ENCODE assay signal across 1 cellular context in the genomic region with DNA sequence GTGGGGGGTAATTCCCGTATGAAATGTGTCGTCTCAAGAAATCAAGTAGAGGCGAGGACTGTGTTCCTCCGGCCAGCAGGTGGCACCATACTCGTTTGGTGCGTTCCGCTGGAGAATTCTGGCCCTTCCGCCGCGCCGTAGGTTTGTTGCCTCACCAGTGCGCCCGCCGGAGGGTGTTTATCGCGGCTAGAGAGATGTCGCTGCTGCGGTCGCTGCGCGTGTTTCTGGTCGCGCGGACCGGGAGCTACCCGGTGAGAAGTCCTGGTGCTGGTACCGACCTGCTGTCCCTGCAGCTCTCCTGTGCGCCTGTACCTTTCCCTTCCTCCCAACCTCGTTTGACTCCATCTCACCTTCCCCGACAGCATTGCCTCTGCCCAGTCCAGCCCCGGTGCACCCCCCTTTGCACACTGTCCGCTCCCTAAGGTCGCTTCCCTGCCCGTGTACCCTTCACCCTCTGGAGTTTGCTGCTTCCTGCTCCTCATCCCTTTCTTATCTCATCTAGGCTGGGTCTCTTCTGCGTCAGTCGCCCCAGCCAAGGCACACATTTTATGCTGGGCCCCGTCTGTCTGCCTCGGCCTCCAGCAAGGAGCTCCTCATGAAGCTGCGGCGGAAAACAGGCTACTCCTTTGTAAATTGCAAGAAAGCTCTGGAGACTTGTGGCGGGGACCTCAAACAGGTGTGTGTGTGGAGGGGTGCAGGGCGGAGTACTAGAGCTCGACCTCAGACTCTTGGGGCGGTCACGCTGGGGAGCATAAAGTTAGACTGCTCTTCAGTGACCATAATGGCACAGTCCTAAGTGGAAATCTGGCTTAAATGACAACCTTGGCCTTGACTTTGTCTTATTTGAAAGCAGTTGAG.
A peak's percentile ranks its signal among the peaks of the same experiment; 100 is the strongest.
TF ChIP-seq lines count a peak whose summit lies in the region.

Gene TSFM, plus strand, starts transcription at position 180 of the 858 bp plus-strand sequence. Its CDS starts 15 bp downstream, at position 195.

TF ChIP-seq in K562, 482 proteins besides CTCF, POLR2A, EP300 and RAD21 (continued from another document and continues in another):
- TF ChIP-seq ZBTB26 (CRISPR knock-in tag; IDR thresholded peaks at IDR 0.05) (no peak), E2F6 (IDR thresholded peaks at IDR 0.05; ENCODE audit: borderline replicate concordance in 1 of 2, extremely low read depth in 1 of 2, insufficient read depth in 1 of 2, insufficient read length in 1 of 2, low read depth in 1 of 2, low read length in 1 of 2, poor library complexity in 1 of 2, severe bottlenecking in 1 of 2) (peak; percentile 42 to 61), MXD1 (CRISPR knock-in tag; IDR thresholded peaks at IDR 0.05; ENCODE audit: borderline replicate concordance, poor library complexity, severe bottlenecking) (peak; percentile 31), GABPB1 (CRISPR knock-in tag; IDR thresholded peaks at IDR 0.05) (peak; percentile 82), CHD1 (IDR thresholded peaks at IDR 0.05; ENCODE audit: low read length) (peak; percentile 68), CEBPB (tag; IDR thresholded peaks at IDR 0.05) (peak; percentile 96), MYC (IDR thresholded peaks at IDR 0.05; ENCODE audit: low read depth, low read length) (peak; percentile 94), MYC (CRISPR knock-in tag; IDR thresholded peaks at IDR 0.05; ENCODE audit: borderline replicate concordance, low read depth) (peak; percentile 79; the same call in 1 of the 2 replicates), SMARCB1 (IDR thresholded peaks at IDR 0.05; ENCODE audit: insufficient read length, low read depth) (no peak), NR0B1 (IDR thresholded peaks at IDR 0.05; ENCODE audit: partially characterized antibody) (no peak), ZNF79 (CRISPR knock-in tag; IDR thresholded peaks at IDR 0.05; ENCODE audit: low read depth) (no peak), STAT5A (IDR thresholded peaks at IDR 0.05; ENCODE audit: borderline replicate concordance, low read length) (peak; percentile 43; the same call in 1 of the 2 replicates), ZFPM2 (CRISPR knock-in tag; IDR thresholded peaks at IDR 0.05) (no peak), HES1 (IDR thresholded peaks at IDR 0.05; ENCODE audit: low read depth) (0 out of 2 replicates have a peak, but pooled peaks have one; percentile 38), NFXL1 (CRISPR knock-in tag; IDR thresholded peaks at IDR 0.05) (no peak), DDX20 (tag; IDR thresholded peaks at IDR 0.05; ENCODE audit: low read depth) (no peak), ZNF551 (CRISPR knock-in tag; IDR thresholded peaks at IDR 0.05) (no peak), FOXA1 (IDR thresholded peaks at IDR 0.05; ENCODE audit: borderline replicate concordance) (no peak), DPF2 (IDR thresholded peaks at IDR 0.05) (peak; percentile 28; the same call in 1 of the 2 replicates), ZNF778 (CRISPR knock-in tag; IDR thresholded peaks at IDR 0.05) (no peak), KDM2B (CRISPR knock-in tag; IDR thresholded peaks at IDR 0.05) (0 out of 2 replicates have a peak, but pooled peaks have one; percentile 20), SIRT6 (IDR thresholded peaks at IDR 0.05; ENCODE audit: low read depth, low read length) (peak; percentile 81), PHF20 (IDR thresholded peaks at IDR 0.05; ENCODE audit: partially characterized antibody) (peak; percentile 97), NRF1 (conservative IDR thresholded peaks at IDR 0.05 in 1 of 2, IDR thresholded peaks at IDR 0.05 in 1 of 2) (peak; percentile 55 to 71; a peak in 3 of 4 replicates), MYNN (IDR thresholded peaks at IDR 0.05) (no peak; the same call in 1 of the 2 replicates), MYNN (CRISPR knock-in tag; IDR thresholded peaks at IDR 0.05) (no peak), HNRNPLL (IDR thresholded peaks at IDR 0.05; ENCODE audit: low read depth, low read length, poor library complexity, severe bottlenecking) (peak; percentile 66), SRF (CRISPR knock-in tag; IDR thresholded peaks at IDR 0.05) (peak in 1 of 2 experiments; percentile 60; a peak in 2 of 4 replicates), ZNF445 (CRISPR knock-in tag; IDR thresholded peaks at IDR 0.05; ENCODE audit: low read depth) (no peak), FOSL1 (tag; conservative IDR thresholded peaks at IDR 0.05) (peak; percentile 61), E2F4 (CRISPR knock-in tag; IDR thresholded peaks at IDR 0.05; ENCODE audit: low read depth) (peak; percentile 29; the same call in 1 of the 2 replicates), NFE2 (IDR thresholded peaks at IDR 0.05; ENCODE audit: low read depth) (no peak), ZBED1 (IDR thresholded peaks at IDR 0.05) (peak; percentile 65), ARID2 (IDR thresholded peaks at IDR 0.05) (no peak), CREB3L1 (IDR thresholded peaks at IDR 0.05; ENCODE audit: borderline replicate concordance, low read depth) (peak; percentile 67; the same call in 1 of the 2 replicates), BHLHE40 (IDR thresholded peaks at IDR 0.05; ENCODE audit: low read length) (0 out of 2 replicates have a peak, but pooled peaks have one; percentile 36)
- TF ChIP-seq, protein P1, sequence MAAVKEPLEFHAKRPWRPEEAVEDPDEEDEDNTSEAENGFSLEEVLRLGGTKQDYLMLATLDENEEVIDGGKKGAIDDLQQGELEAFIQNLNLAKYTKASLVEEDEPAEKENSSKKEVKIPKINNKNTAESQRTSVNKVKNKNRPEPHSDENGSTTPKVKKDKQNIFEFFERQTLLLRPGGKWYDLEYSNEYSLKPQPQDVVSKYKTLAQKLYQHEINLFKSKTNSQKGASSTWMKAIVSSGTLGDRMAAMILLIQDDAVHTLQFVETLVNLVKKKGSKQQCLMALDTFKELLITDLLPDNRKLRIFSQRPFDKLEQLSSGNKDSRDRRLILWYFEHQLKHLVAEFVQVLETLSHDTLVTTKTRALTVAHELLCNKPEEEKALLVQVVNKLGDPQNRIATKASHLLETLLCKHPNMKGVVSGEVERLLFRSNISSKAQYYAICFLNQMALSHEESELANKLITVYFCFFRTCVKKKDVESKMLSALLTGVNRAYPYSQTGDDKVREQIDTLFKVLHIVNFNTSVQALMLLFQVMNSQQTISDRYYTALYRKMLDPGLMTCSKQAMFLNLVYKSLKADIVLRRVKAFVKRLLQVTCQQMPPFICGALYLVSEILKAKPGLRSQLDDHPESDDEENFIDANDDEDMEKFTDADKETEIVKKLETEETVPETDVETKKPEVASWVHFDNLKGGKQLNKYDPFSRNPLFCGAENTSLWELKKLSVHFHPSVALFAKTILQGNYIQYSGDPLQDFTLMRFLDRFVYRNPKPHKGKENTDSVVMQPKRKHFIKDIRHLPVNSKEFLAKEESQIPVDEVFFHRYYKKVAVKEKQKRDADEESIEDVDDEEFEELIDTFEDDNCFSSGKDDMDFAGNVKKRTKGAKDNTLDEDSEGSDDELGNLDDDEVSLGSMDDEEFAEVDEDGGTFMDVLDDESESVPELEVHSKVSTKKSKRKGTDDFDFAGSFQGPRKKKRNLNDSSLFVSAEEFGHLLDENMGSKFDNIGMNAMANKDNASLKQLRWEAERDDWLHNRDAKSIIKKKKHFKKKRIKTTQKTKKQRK (IDR thresholded peaks at IDR 0.05; ENCODE audit: borderline replicate concordance, low read depth, low read length), result no peak
- TF ChIP-seq, protein P2, sequence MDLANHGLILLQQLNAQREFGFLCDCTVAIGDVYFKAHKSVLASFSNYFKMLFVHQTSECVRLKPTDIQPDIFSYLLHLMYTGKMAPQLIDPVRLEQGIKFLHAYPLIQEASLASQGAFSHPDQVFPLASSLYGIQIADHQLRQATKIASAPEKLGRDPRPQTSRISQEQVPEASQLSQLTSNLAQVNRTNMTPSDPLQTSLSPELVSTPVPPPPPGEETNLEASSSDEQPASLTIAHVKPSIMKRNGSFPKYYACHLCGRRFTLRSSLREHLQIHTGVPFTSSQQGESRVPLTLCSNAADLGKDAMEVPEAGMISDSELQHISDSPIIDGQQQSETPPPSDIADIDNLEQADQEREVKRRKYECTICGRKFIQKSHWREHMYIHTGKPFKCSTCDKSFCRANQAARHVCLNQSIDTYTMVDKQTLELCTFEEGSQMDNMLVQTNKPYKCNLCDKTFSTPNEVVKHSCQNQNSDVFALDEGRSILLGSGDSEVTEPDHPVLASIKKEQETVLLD (IDR thresholded peaks at IDR 0.05), result peak; percentile 75; the same call in 1 of the 2 replicates
- TF ChIP-seq, protein P3, sequence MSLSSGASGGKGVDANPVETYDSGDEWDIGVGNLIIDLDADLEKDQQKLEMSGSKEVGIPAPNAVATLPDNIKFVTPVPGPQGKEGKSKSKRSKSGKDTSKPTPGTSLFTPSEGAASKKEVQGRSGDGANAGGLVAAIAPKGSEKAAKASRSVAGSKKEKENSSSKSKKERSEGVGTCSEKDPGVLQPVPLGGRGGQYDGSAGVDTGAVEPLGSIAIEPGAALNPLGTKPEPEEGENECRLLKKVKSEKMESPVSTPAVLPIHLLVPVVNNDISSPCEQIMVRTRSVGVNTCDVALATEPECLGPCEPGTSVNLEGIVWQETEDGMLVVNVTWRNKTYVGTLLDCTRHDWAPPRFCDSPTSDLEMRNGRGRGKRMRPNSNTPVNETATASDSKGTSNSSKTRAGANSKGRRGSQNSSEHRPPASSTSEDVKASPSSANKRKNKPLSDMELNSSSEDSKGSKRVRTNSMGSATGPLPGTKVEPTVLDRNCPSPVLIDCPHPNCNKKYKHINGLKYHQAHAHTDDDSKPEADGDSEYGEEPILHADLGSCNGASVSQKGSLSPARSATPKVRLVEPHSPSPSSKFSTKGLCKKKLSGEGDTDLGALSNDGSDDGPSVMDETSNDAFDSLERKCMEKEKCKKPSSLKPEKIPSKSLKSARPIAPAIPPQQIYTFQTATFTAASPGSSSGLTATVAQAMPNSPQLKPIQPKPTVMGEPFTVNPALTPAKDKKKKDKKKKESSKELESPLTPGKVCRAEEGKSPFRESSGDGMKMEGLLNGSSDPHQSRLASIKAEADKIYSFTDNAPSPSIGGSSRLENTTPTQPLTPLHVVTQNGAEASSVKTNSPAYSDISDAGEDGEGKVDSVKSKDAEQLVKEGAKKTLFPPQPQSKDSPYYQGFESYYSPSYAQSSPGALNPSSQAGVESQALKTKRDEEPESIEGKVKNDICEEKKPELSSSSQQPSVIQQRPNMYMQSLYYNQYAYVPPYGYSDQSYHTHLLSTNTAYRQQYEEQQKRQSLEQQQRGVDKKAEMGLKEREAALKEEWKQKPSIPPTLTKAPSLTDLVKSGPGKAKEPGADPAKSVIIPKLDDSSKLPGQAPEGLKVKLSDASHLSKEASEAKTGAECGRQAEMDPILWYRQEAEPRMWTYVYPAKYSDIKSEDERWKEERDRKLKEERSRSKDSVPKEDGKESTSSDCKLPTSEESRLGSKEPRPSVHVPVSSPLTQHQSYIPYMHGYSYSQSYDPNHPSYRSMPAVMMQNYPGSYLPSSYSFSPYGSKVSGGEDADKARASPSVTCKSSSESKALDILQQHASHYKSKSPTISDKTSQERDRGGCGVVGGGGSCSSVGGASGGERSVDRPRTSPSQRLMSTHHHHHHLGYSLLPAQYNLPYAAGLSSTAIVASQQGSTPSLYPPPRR (CRISPR knock-in tag; IDR thresholded peaks at IDR 0.05; ENCODE audit: borderline replicate concordance), result no peak
